10 cellular contexts compared by ENCODE assay signal in the genomic region with DNA sequence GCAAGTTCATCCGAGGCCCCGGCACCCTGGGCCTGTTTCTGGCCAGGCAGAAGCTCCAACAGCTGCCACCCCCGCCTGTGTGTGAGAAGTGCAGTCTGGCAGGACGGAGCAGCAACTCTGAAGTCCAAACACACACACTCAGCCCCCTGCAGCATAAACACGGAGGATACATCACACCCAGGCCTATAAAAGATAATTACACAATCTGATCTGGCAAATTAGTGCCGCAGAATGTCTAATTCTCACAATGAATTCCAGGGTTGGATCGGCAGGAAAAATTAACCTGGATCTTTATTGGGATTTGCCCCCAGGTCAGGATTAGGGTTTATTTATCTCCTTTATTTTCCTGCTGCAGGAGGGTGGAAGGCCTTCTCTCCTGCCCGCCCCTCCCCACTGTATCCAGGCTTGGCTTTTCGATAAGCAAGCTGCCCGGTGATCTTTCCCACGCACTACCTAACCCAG.
DNase-seq lines count a peak whose midpoint lies in the region; FAIRE-seq and TF ChIP-seq lines count a peak whose summit lies in the region.
"Had no signal": no experiment of that assay in that cellular context is flagged by ENCODE, and none has a peak within 500 bp of the region (broad histone marks: within the 10 kb centered on the region; RNA-seq: fewer than 3 reads in every experiment).

No MANE protein-coding gene starts in this region.

- no peak overlapping the region for H3K4me3 ChIP-seq in A673 (ENCODE audit: low read depth, low read length, poor library complexity, severe bottlenecking)
- peak overlapping the region; percentile 14; the same call in 1 of the 2 replicates for H3K4me3 ChIP-seq in LNCaP clone FGC (ENCODE audit: low read depth, low read length)
- peak overlapping the region in 2 of 3 experiments; percentile 10 to 21 for H3K4me3 ChIP-seq in keratinocyte (ENCODE audit: control insufficient read depth in 2 of 3, extremely low read depth in 1 of 3, insufficient read depth in 2 of 3, low read depth in 1 of 3, low read length in 3 of 3)

- POLR2A ChIA-PET in A673 (lab: Charles Lee; ENCODE audit: low non-redundant PET): no interaction called here

- H3K4me1 ChIP-seq in A673 (ENCODE audit: insufficient read depth, low read length, poor library complexity, severe bottlenecking) (peaks cover 20% of the 10 kb centered on the region), keratinocyte (ENCODE audit: control insufficient read depth, extremely low read depth, insufficient read depth, low read length) (peaks cover 24% of the 10 kb centered on the region)

- DNase-seq in A673 (ENCODE audit: low spot score) (peak; percentile 48), LNCaP clone FGC (ENCODE audit: low read depth) (peak; percentile 46), NCI-H748 treated with DMSO at 0.1 percent for 48 hours (lab: John Stamatoyannopoulos, UW) (peak; percentile 9), keratinocyte (ENCODE audit: low read depth, low spot score) (no peak), GOT3 (lab: John Stamatoyannopoulos, UW) (no peak), EL (no peak), DMS79 (lab: John Stamatoyannopoulos, UW) (no peak)
- DNase-seq in stimulated activated CD4-positive, alpha-beta T cell treated with anti-CD3 and anti-CD28 coated beads, Interleukin-4, amount 100 ng/mL, for 1 hour: no peak
- DNase-seq: activated naive CD4-positive, alpha-beta T cell treated with anti-CD3 and anti-CD28 coated beads, Interleukin-2, amount 50 U/mL, for 16 hours; NCI-H187 had no signal

- peak overlapping the region; percentile 34 for H3K9ac ChIP-seq in keratinocyte (ENCODE audit: control insufficient read depth, extremely low read depth, insufficient read depth, low read length)

- peaks cover 3% of the 10 kb centered on the region for H4K20me1 ChIP-seq in keratinocyte (ENCODE audit: control insufficient read depth, extremely low read depth, insufficient read depth, low read length)

- H3K9me1 ChIP-seq in keratinocyte (ENCODE audit: control insufficient read depth, extremely low read depth, insufficient read depth, low read length): peaks cover 5% of the 10 kb centered on the region

- dilution Hi-C loops in keratinocyte (cut with MboI; ENCODE audit: extremely low pct_ligation_motif_present, low sequenced_read_pairs): no loop called here

- H3K36me3 ChIP-seq in A673 (ENCODE audit: insufficient read depth, low read length, poor library complexity, severe bottlenecking): no peaks in the 10 kb centered on the region
- H3K36me3 ChIP-seq in keratinocyte (ENCODE audit: control insufficient read depth in 2 of 2, extremely low read depth in 1 of 2, insufficient read depth in 2 of 2, low read length in 2 of 2): peaks cover 1 to 4% of the 10 kb centered on the region in 2 experiments

- H3K79me2 ChIP-seq in keratinocyte (ENCODE audit: control insufficient read depth, insufficient read depth, low read length): peaks cover 89% of the 10 kb centered on the region

- intact Hi-C loops in A673 (cut with micrococcal nuclease; ENCODE audit: unreplicated experiment): loop anchor here (5.0 kb wide), 1 partner anchor 310 kb away; the partner anchor contains the start of gene SOX9

- H3K9me3 ChIP-seq in A673 (ENCODE audit: low read depth, low read length, poor library complexity, severe bottlenecking) (no peaks in the 10 kb centered on the region), keratinocyte (ENCODE audit: control insufficient read depth, low read depth, low read length) (no peaks in the 10 kb centered on the region)

- H3K27me3 ChIP-seq in A673 (replicated peaks; ENCODE audit: insufficient read depth, low read depth, low read length, poor library complexity) (no peaks in the 10 kb centered on the region), keratinocyte (ENCODE audit: control insufficient read depth, extremely low read depth, insufficient read depth, low read length) (no peaks in the 10 kb centered on the region)

- no peak overlapping the region for H3K27ac ChIP-seq in A673 (ENCODE audit: low read depth, low read length, poor library complexity, severe bottlenecking)
- H3K27ac ChIP-seq in keratinocyte (ENCODE audit: control insufficient read depth, insufficient read depth, low read length): peak overlapping the region; percentile 4

- CTCF ChIA-PET in A673 (lab: Charles Lee): no interaction called here

- no TSS peak for BruUV-seq in A673 (replicated peaks; lab: Mats Ljungman, UMichigan)

- H2AFZ ChIP-seq in keratinocyte (ENCODE audit: control insufficient read depth, low read length): no peak overlapping the region

- FAIRE-seq in keratinocyte (lab: Jason Lieb, UNC): no peak

- peak overlapping the region; percentile 53 for H3K4me2 ChIP-seq in keratinocyte (ENCODE audit: control insufficient read depth, extremely low read depth, insufficient read depth, low read depth, low read length)

- TF ChIP-seq CTCF in A673 (conservative IDR thresholded peaks at IDR 0.05; ENCODE audit: low read depth, low read length): no peak
- TF ChIP-seq CTCF in LNCaP clone FGC (IDR thresholded peaks at IDR 0.05; ENCODE audit: control insufficient read depth, extremely low read depth, insufficient read depth): no peak
- peak in 1 of 3 experiments; percentile 15 for TF ChIP-seq CTCF in keratinocyte (optimal IDR thresholded peaks at IDR 0.05 in 1 of 3, IDR thresholded peaks at IDR 0.05 in 1 of 3, conservative IDR thresholded peaks at IDR 0.05 in 1 of 3; ENCODE audit: extremely low read depth in 1 of 3, insufficient read depth in 2 of 3, low read length in 3 of 3)

Comparison
In these comparisons a context has a peak if more than half of its experiments do, and no peak if none do; other contexts are left out.
1. DNase-seq: peak in A673 (single experiment), LNCaP clone FGC (single experiment) and NCI-H748 treated with DMSO at 0.1 percent for 48 hours (single experiment); none in keratinocyte (single experiment), GOT3 (single experiment), EL (single experiment), DMS79 (single experiment) and stimulated activated CD4-positive, alpha-beta T cell treated with anti-CD3 and anti-CD28 coated beads, Interleukin-4, amount 100 ng/mL, for 1 hour (single experiment).